9 cellular contexts compared by ENCODE assay signal in genomic region chr7:130491841-130492518, GRCh38. TPM values are rescaled to one million over a fixed set of nuclear protein-coding genes. Genes with fewer than 3 reads are reported as not detected.
DNase-seq lines count a peak whose midpoint lies in the region; ATAC-seq and TF ChIP-seq lines count a peak whose summit lies in the region.
"Had no signal": no experiment of that assay in that cellular context is flagged by ENCODE, and none has a peak within 500 bp of the region (broad histone marks: within the 10 kb centered on the region; RNA-seq: fewer than 3 reads in every experiment).

Gene MEST (plus strand): TSS chr7:130492085. CDS start chr7:130492314, 229 bp downstream.

- H3K27ac Mint-ChIP-seq in Caco-2 (ENCODE audit: unreplicated experiment), result peak within 1 kb of the TSS; percentile 70

- peaks cover 47% of the 10 kb centered on the region for H3K4me1 ChIP-seq in Caco-2
- H3K4me1 ChIP-seq in breast epithelium, result no peaks in the 10 kb centered on the region
- peaks cover 14 to 58% (median 36%) of the 10 kb centered on the region in 4 donors for H3K4me1 ChIP-seq in stomach

- H3K27me3 Mint-ChIP-seq in Caco-2 (ENCODE audit: insufficient read depth, unreplicated experiment), result no peaks in the 10 kb centered on the region

- 50 to 63% (median 56%) methylated on average over 41 to 70 of the region's 70 CpGs for WGBS in stomach, 5 donors

- no peaks in the 10 kb centered on the region for H3K27me3 ChIP-seq in Caco-2 (replicated peaks; ENCODE audit: control insufficient read depth, insufficient read depth, low read length)
- H3K27me3 ChIP-seq in breast epithelium, result no peaks in the 10 kb centered on the region
- peaks cover 0 to 37% (median 20%) of the 10 kb centered on the region in 3 donors for H3K27me3 ChIP-seq in stomach

- H3K36me3 ChIP-seq in Caco-2 (ENCODE audit: control insufficient read depth, insufficient read depth, low read length) (peaks cover 2% of the 10 kb centered on the region), breast epithelium (no peaks in the 10 kb centered on the region), stomach (no peaks in the 10 kb centered on the region)

- POLR2A ChIA-PET in Caco-2 (lab: Charles Lee), result no interaction called here

- no peak within 1 kb of the TSS for H3K4me3 Mint-ChIP-seq in Caco-2 (ENCODE audit: unreplicated experiment)

- 0 out of 2 replicates have a peak, but pooled peaks cover 3% of the 10 kb centered on the region for H3K9me3 ChIP-seq in Caco-2
- H3K9me3 ChIP-seq in breast epithelium, result no peaks in the 10 kb centered on the region
- no peaks in the 10 kb centered on the region for H3K9me3 ChIP-seq in stomach

- no TSS peak for BruUV-seq in Caco-2 (replicated peaks; lab: Mats Ljungman, UMichigan)

- intact Hi-C loops in Caco-2 (cut with micrococcal nuclease; ENCODE audit: unreplicated experiment), result no loop called here
- intact Hi-C loops in breast epithelium (cut with DNase I; ENCODE audit: low total_unique reads), result no loop called here
- intact Hi-C loops in stomach (cut with DNase I; ENCODE audit: low total_unique reads), result no loop called here

- CTCF ChIA-PET in Caco-2 (lab: Charles Lee), result no interaction called here

- DNase-seq in Caco-2 (no peak), M059J (ENCODE audit: low read depth) (peak; percentile 51), breast epithelium (ENCODE audit: low spot score in 2 of 2) (no peak), kidney tubule cell (ENCODE audit: low spot score) (peak; percentile 10), stomach (no peak), HuH-7.5 (ENCODE audit: low spot score) (no peak), SIG-M5 treated with dmso at 0.1 percent for 504 hours (lab: John Stamatoyannopoulos, UW; ENCODE audit: unreplicated experiment) (no peak)

- ATAC-seq in HG02852 (IDR thresholded peaks at IDR 0.05; ENCODE audit: unreplicated experiment), result no peak

- H3K36me3 Mint-ChIP-seq in Caco-2 (ENCODE audit: insufficient read depth, unreplicated experiment), result peaks cover 44% of the 10 kb centered on the region

- TF ChIP-seq POLR2A in breast epithelium (IDR thresholded peaks at IDR 0.05), result no peak
- no peak for TF ChIP-seq POLR2A in stomach (IDR thresholded peaks at IDR 0.05)

- no peak for TF ChIP-seq EP300 in stomach (IDR thresholded peaks at IDR 0.05)

- peaks cover 30% of the 10 kb centered on the region for H3K4me1 Mint-ChIP-seq in Caco-2 (ENCODE audit: low read depth, unreplicated experiment)

- TF ChIP-seq CTCF in Caco-2 (IDR thresholded peaks at IDR 0.05; ENCODE audit: insufficient read depth in 1 of 2, low read depth in 1 of 2, low read length in 1 of 2, severe bottlenecking in 1 of 2, unreplicated experiment in 1 of 2), result no peak
- TF ChIP-seq CTCF in breast epithelium (IDR thresholded peaks at IDR 0.05), result no peak
- TF ChIP-seq CTCF in stomach (IDR thresholded peaks at IDR 0.05), result no peak

- H3K27ac ChIP-seq in breast epithelium (peak within 1 kb of the TSS; percentile 23 to 55), stomach (peak within 1 kb of the TSS in 1 of 5 donors; percentile 14)
- H3K27ac ChIP-seq: KMS-11 had no signal

- H3K4me3 ChIP-seq in Caco-2 (ENCODE audit: low read depth, low read length) (no peak within 1 kb of the TSS), breast epithelium (peak within 1 kb of the TSS; percentile 45 to 66 (median 59)), stomach (peak within 1 kb of the TSS; percentile 36 to 49 (median 46))

- H3K9me3 Mint-ChIP-seq in Caco-2 (ENCODE audit: unreplicated experiment), result no peaks in the 10 kb centered on the region

RNA-seq across cellular contexts. Expression of gene MEST, which starts in this region (rescaled TPM):
- 270 and 295 TPM in 2 replicates for total RNA-seq in Caco-2 (2022)
- 177 and 196 TPM in 2 replicates for total RNA-seq in M059J (2014; rRNA removed; shearing (Covaris generic))
- 10 to 100 TPM; 54.9 to 95.7 (median 60.3) TPM for total RNA-seq in breast epithelium
- 10 to 100 TPM in 2 of 5 donors, 1 to 10 TPM in 2, not detected in 1; 3.1 to 88.7 (median 10.6) TPM for total RNA-seq in stomach
- 1 to 10 TPM; 4.1 to 4.9 (median 4.8) TPM for polyA plus RNA-seq in stomach

Comparison
In these comparisons a context has a peak if more than half of its experiments do, and no peak if none do; other contexts are left out.
1. DNase-seq: peak in M059J (single experiment) and kidney tubule cell (single experiment); none in Caco-2 (0 of 2), breast epithelium (0 of 2), stomach (single experiment), HuH-7.5 (single experiment) and SIG-M5 treated with dmso at 0.1 percent for 504 hours (single experiment).